ENCODE assay signal across 1 cellular context in the genomic region with DNA sequence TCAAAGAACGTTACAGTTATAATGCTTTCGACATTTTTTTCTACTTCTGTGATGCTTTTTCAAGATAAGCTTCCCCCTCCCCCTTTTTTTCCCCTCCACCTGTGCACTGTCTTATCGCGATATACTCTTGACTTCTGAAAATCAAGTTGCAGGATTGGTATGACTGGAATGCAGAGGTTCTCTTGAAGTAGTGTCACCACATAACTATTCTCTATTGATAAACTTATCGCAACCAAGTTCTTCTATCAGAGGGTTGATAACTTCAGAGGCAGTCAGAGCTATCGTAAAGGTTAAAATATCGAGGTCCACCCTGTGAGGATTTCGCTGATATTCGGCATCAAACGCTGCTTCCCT.
TF ChIP-seq lines count a peak whose summit lies in the region.

No MANE protein-coding gene starts in this region.

TF ChIP-seq in HepG2, 621 proteins besides CTCF, POLR2A, EP300 and RAD21:
- TF ChIP-seq ZNF562 (CRISPR knock-in tag; IDR thresholded peaks at IDR 0.05; ENCODE audit: borderline replicate concordance): no peak
- TF ChIP-seq CBX2 (IDR thresholded peaks at IDR 0.05; ENCODE audit: low read depth, low read length): peak; percentile 71; the same call in 1 of the 2 replicates
- no peak for TF ChIP-seq CBX2 (CRISPR knock-in tag; IDR thresholded peaks at IDR 0.05; ENCODE audit: low read depth)
- peak; percentile 82 for TF ChIP-seq TEAD3 (CRISPR knock-in tag; optimal IDR thresholded peaks at IDR 0.05; ENCODE audit: borderline replicate concordance)
- TF ChIP-seq EZH2 (conservative IDR thresholded peaks at IDR 0.05; ENCODE audit: low read depth, low read length): no peak
- TF ChIP-seq ZSCAN9 (CRISPR knock-in tag; IDR thresholded peaks at IDR 0.05; ENCODE audit: borderline replicate concordance): no peak
- peak; percentile 79 for TF ChIP-seq CHD2 (IDR thresholded peaks at IDR 0.05; ENCODE audit: low read depth, low read length)
- TF ChIP-seq KAT2B (IDR thresholded peaks at IDR 0.05; ENCODE audit: borderline replicate concordance, low read depth, low read length): no peak
